7 cellular contexts compared by ENCODE assay signal in the genomic region with DNA sequence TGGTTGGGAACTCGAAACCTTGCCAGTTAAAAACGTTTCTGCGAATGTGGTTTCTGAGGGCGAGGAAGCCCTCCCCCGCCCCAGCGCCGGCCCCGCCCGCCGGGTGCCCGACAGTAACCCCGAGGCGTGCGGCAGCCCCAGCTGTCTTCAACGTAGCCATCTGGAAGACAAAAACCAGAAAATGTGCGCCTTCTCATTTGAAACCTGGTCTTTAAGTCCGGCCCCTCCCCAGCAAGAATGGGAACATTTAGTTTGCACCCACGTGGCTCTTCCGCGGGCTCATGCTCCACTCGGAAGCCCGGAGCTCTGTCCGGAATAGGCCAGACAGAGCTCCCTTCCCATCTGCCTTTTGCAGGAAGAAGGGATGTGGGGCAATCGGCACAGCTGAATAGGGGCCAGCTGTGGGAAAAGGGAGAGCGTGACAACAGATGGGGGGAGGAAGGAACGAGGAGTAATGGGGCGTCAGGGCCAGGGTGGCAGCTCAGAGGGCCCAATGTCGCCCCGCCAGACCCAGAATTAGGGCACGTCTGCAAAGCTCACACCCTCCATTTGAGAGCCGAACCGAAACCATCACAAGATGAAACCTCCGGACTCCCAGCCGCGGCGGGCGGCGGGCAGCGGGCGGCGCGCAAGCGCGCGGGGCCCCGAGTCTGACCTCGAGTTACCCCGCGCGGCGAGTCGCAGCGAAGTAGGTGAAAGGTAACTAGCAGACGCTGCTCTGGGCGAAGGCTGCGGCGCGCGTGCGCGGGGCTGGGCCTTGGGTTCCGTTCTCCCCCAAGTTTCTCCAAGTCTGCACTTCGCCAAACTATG.
DNase-seq lines count a peak whose midpoint lies in the region; ATAC-seq, FAIRE-seq and TF ChIP-seq lines count a peak whose summit lies in the region.

No MANE protein-coding gene starts in this region.

- DNase-seq in NCI-H2196 treated with DMSO at 0.1 percent for 48 hours (lab: John Stamatoyannopoulos, UW; ENCODE audit: unreplicated experiment) = peak; percentile 72
- DNase-seq in activated CD4-positive, CD25-positive, alpha-beta regulatory T cell (lab: John Stamatoyannopoulos, UW) = peak; percentile 43 to 76 (median 60)
- peak; percentile 85 to 92 for DNase-seq in cardiac fibroblast (ENCODE audit: low read depth in 2 of 2)
- peak; percentile 69 to 78 for DNase-seq in stimulated activated CD4-positive, alpha-beta T cell treated with anti-CD3 and anti-CD28 coated beads, Interleukin-12 subunit alpha, Interleukin-12 subunit beta, amount 100 ng/mL, for 24 hours (ENCODE audit: low read depth in 2 of 2)

- peak overlapping the region; percentile 65 to 67 for H3K4me3 ChIP-seq in cardiac fibroblast (replicated peaks in 1 of 2; ENCODE audit: low read depth in 2 of 2, low read length in 2 of 2)

- TF ChIP-seq CTCF in cardiac fibroblast (IDR thresholded peaks at IDR 0.05; ENCODE audit: low read depth, low read length) = no peak

- FAIRE-seq in islet of Langerhans (lab: Jason Lieb, UNC) = peak; percentile 51

- ATAC-seq in GM18858 (IDR thresholded peaks at IDR 0.05; ENCODE audit: unreplicated experiment) (peak; percentile 78), HG03064 (IDR thresholded peaks at IDR 0.05; ENCODE audit: low read depth, unreplicated experiment) (peak; percentile 81)

Comparison
In these comparisons a context has a peak if more than half of its experiments do, and no peak if none do; other contexts are left out.
1. Peak in every context shown above with its lines: DNase-seq, ATAC-seq and H3K4me3 ChIP-seq.